15 cellular contexts compared by ENCODE assay signal in the genomic region with DNA sequence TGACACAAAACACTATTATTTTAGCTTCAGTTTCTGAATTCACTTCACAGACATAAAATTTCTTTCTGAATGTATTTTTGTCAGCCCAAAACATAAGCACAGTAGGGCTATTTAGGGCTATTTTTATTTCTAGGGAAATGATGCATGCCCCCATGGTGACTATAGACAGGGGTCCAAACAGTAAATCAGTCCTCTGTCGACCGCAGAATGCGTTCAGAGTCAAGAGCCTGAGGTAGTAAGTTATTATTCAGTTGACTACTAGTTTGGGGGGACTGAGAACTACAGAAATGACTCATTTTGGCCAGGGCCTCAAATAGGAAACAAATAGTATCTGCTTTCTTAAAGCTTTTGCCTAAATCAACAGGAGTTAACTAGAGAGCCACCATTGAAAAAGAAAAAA.
DNase-seq lines count a peak whose midpoint lies in the region; ATAC-seq and TF ChIP-seq lines count a peak whose summit lies in the region.
"Had no signal": no experiment of that assay in that cellular context is flagged by ENCODE, and none has a peak within 500 bp of the region (broad histone marks: within the 10 kb centered on the region; RNA-seq: fewer than 3 reads in every experiment).

No MANE protein-coding gene starts in this region.

- peak; percentile 41 for DNase-seq in GM13977 (ENCODE audit: low spot score)
- DNase-seq in GM20000 (ENCODE audit: low spot score) = peak; percentile 26
- DNase-seq in type B pancreatic cell (ENCODE audit: extremely low spot score, unreplicated experiment) = no peak
- no peak for DNase-seq in SIG-M5 (lab: John Stamatoyannopoulos, UW)
- DNase-seq in Right ventricle myocardium inferior (ENCODE audit: missing footprints) = no peak
- no peak for DNase-seq in NCI-H2171 (lab: John Stamatoyannopoulos, UW)
- DNase-seq: Calu3; kidney glomerular epithelial cell; NCI-H2081 treated with DMSO at 0.1 percent for 48 hours; stimulated activated CD4-positive, alpha-beta T cell treated with anti-CD3 and anti-CD28 coated beads, Interleukin-15, amount 100 ng/mL, for 24 hours; upper lobe of left lung had no signal

- no peaks in the 10 kb centered on the region for H3K36me3 Mint-ChIP-seq in type B pancreatic cell
- H3K36me3 Mint-ChIP-seq: activated naive CD4-positive, alpha-beta T cell treated with anti-CD3 and anti-CD28 coated beads, Interleukin-2, amount 50 U/mL, for 24 hours had no signal

- intact Hi-C loops in Right ventricle myocardium inferior (cut with DNase I) = no loop called here

- no peak overlapping the region for H3K4me3 Mint-ChIP-seq in type B pancreatic cell
- H3K4me3 Mint-ChIP-seq: activated naive CD4-positive, alpha-beta T cell treated with anti-CD3 and anti-CD28 coated beads, Interleukin-2, amount 50 U/mL, for 24 hours; central memory CD8-positive, alpha-beta T cell had no signal

- no peaks in the 10 kb centered on the region for H3K9me3 Mint-ChIP-seq in type B pancreatic cell
- H3K9me3 Mint-ChIP-seq: activated naive CD4-positive, alpha-beta T cell treated with anti-CD3 and anti-CD28 coated beads, Interleukin-2, amount 50 U/mL, for 24 hours; central memory CD8-positive, alpha-beta T cell had no signal

- H3K27ac Mint-ChIP-seq in type B pancreatic cell = no peak overlapping the region
- H3K27ac Mint-ChIP-seq: activated naive CD4-positive, alpha-beta T cell treated with anti-CD3 and anti-CD28 coated beads, Interleukin-2, amount 50 U/mL, for 24 hours had no signal

- no peaks in the 10 kb centered on the region for H3K4me1 Mint-ChIP-seq in type B pancreatic cell (ENCODE audit: unreplicated experiment)
- H3K4me1 Mint-ChIP-seq: activated naive CD4-positive, alpha-beta T cell treated with anti-CD3 and anti-CD28 coated beads, Interleukin-2, amount 50 U/mL, for 24 hours; central memory CD8-positive, alpha-beta T cell had no signal

- in situ Hi-C loops in GM13977 (cut with MboI; ENCODE audit: low pct_unique_long_range_greater_than_20kb, low sequenced_read_pairs, unreplicated experiment) = no loop called here

- H3K27me3 Mint-ChIP-seq in type B pancreatic cell = no peaks in the 10 kb centered on the region
- H3K27me3 Mint-ChIP-seq: activated naive CD4-positive, alpha-beta T cell treated with anti-CD3 and anti-CD28 coated beads, Interleukin-2, amount 50 U/mL, for 24 hours; central memory CD8-positive, alpha-beta T cell had no signal

- TF ChIP-seq CTCF in GM13977 (IDR thresholded peaks at IDR 0.05; ENCODE audit: extremely low read depth, insufficient read depth, missing control alignments) (no peak), GM20000 (IDR thresholded peaks at IDR 0.05; ENCODE audit: extremely low read depth, missing control alignments) (no peak), type B pancreatic cell (conservative IDR thresholded peaks at IDR 0.05) (no peak)

- ATAC-seq in HG02884 (IDR thresholded peaks at IDR 0.05; ENCODE audit: unreplicated experiment) (peak; percentile 80), HG03571 (IDR thresholded peaks at IDR 0.05; ENCODE audit: unreplicated experiment) (peak; percentile 81), Right ventricle myocardium inferior (no peak)

Comparison
In these comparisons a context has a peak if more than half of its experiments do, and no peak if none do; other contexts are left out.
1. DNase-seq: peak in GM13977 (single experiment) and GM20000 (single experiment); none in type B pancreatic cell (single experiment), SIG-M5 (single experiment), Right ventricle myocardium inferior (single experiment) and NCI-H2171 (single experiment).